In the genomic region with DNA sequence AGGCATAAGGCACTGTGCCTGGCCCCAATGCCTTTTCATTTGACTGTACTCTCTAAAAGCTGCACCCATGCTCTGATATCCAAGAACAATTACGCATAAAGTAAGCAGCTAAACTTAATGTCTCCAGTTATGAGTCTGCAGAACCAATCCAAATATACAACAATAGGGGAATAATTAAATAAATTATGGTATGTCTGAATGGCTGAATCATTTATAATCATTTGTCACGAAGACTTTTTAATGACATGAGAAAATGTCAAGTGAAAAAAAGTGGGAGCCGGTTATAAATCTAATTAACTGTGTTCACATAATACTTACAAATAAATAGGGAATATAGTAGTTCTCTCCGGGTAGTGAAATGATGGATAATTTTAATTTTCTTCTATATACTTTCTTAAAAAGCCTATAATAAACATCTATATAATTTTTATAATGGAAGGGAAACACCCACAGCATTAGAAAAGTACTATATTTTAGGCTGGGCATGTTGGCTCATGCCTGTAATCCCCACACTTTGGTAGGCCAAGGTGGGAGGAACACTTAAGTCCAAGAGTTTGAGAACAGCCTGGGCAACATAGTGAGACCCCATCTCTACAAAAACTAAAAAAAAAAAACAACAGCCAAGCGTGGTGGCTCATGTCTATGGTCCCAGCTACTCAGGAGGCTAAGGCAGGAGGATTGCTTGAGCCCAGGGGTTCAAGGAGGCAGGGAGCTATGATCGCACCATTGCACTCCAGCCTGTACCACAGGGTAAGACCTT, we compare ENCODE assay signal across 32 cellular contexts. TPM values are rescaled to one million over a fixed set of nuclear protein-coding genes. Genes with fewer than 3 reads are reported as not detected.
A peak's percentile ranks its signal among the peaks of the same experiment; 100 is the strongest.
DNase-seq lines count a peak whose midpoint lies in the region; ATAC-seq and TF ChIP-seq lines count a peak whose summit lies in the region.
"Had no signal": no experiment of that assay in that cellular context is flagged by ENCODE, and none has a peak within 500 bp of the region (broad histone marks: within the 10 kb centered on the region; RNA-seq: fewer than 3 reads in every experiment).

No MANE protein-coding gene starts in this region.

- peaks cover 46% of the 10 kb centered on the region for H3K79me2 ChIP-seq in mammary epithelial cell (ENCODE audit: insufficient read depth, low read length)

- no peak overlapping the region for H3K9ac ChIP-seq in mammary epithelial cell (ENCODE audit: insufficient read depth, low read length)

- H3K4me3 ChIP-seq in mammary epithelial cell (replicated peaks in 1 of 3; ENCODE audit: insufficient read depth in 1 of 3, low read depth in 2 of 3, low read length in 3 of 3) = no peak overlapping the region
- H3K4me3 ChIP-seq: A549, coronary artery, PC-9, upper lobe of left lung had no signal

- H3K27ac ChIP-seq in mammary epithelial cell (ENCODE audit: insufficient read depth, low read depth, low read length) = no peak overlapping the region
- H3K27ac ChIP-seq: A549, coronary artery, epithelial cell of prostate, PC-9, upper lobe of left lung had no signal

- ATAC-seq in activated CD4-positive, alpha-beta T cell treated with anti-CD3 and anti-CD28 coated beads for 36 hours = no peak
- no peak for ATAC-seq in stimulated activated naive CD8-positive, alpha-beta T cell treated with anti-CD3 and anti-CD28 coated beads, Interleukin-15, amount 100 ng/mL, for 72 hours
- ATAC-seq in stimulated activated naive CD8-positive, alpha-beta T cell treated with anti-CD3 and anti-CD28 coated beads, Interleukin-15, Interleukin-2, amounts not matched to agents 100 U/mL and 50 U/mL, for 24 hours = no peak
- no peak for ATAC-seq in GM19455 (IDR thresholded peaks at IDR 0.05; ENCODE audit: unreplicated experiment)
- ATAC-seq: A549; left colon; natural killer cell treated with Interleukin-12 subunit alpha and Interleukin-12 subunit beta and Interleukin-15 and Interleukin-18, amount 100 ng/mL, for 72 hours had no signal

- H3K9me3 ChIP-seq in mammary epithelial cell (replicated peaks; ENCODE audit: insufficient read depth, low read length) = no peaks in the 10 kb centered on the region
- H3K9me3 ChIP-seq: A549, upper lobe of left lung had no signal

- 97% methylated on average over 6 of the region's 6 CpGs for WGBS in mammary epithelial cell (ENCODE audit: low coverage, missing lambda C conversion rate)

- peaks cover 32% of the 10 kb centered on the region for H3K36me3 Mint-ChIP-seq in activated CD4-positive, alpha-beta T cell treated with anti-CD3 and anti-CD28 coated beads for 36 hours (ENCODE audit: low read depth)
- H3K36me3 Mint-ChIP-seq: natural killer cell treated with Interleukin-12 subunit alpha and Interleukin-12 subunit beta and Interleukin-15 and Interleukin-18, amount 100 ng/mL, for 72 hours had no signal

- H3K9me3 Mint-ChIP-seq in activated CD4-positive, alpha-beta T cell treated with anti-CD3 and anti-CD28 coated beads for 36 hours (ENCODE audit: low read depth) = no peaks in the 10 kb centered on the region
- no peaks in the 10 kb centered on the region for H3K9me3 Mint-ChIP-seq in stimulated activated naive CD8-positive, alpha-beta T cell treated with anti-CD3 and anti-CD28 coated beads, Interleukin-15, amount 100 ng/mL, for 72 hours
- H3K9me3 Mint-ChIP-seq: activated CD4-positive, alpha-beta T cell treated with anti-CD3 and anti-CD28 coated beads, Interleukin-2, amount 10 ng/mL, durations not matched to agents 7 days and 5 days; CD4-positive, CD25-positive, alpha-beta regulatory T cell; immature natural killer cell; natural killer cell treated with Interleukin-12 subunit alpha and Interleukin-12 subunit beta and Interleukin-15 and Interleukin-18, amount 100 ng/mL, for 72 hours had no signal

- H3K27me3 ChIP-seq in mammary epithelial cell (ENCODE audit: insufficient read depth, low read length) = no peaks in the 10 kb centered on the region
- H3K27me3 ChIP-seq: upper lobe of left lung had no signal

- H3K4me3 Mint-ChIP-seq in activated CD4-positive, alpha-beta T cell treated with anti-CD3 and anti-CD28 coated beads for 36 hours = no peak overlapping the region
- H3K4me3 Mint-ChIP-seq in stimulated activated naive CD8-positive, alpha-beta T cell treated with anti-CD3 and anti-CD28 coated beads, Interleukin-15, amount 100 ng/mL, for 72 hours = no peak overlapping the region
- H3K4me3 Mint-ChIP-seq: activated CD4-positive, alpha-beta T cell treated with anti-CD3 and anti-CD28 coated beads, Interleukin-2, amount 10 ng/mL, durations not matched to agents 7 days and 5 days; CD4-positive, CD25-positive, alpha-beta regulatory T cell; immature natural killer cell; natural killer cell treated with Interleukin-12 subunit alpha and Interleukin-12 subunit beta and Interleukin-15 and Interleukin-18, amount 100 ng/mL, for 72 hours had no signal

- no peak for DNase-seq in activated CD4-positive, alpha-beta T cell treated with anti-CD3 and anti-CD28 coated beads for 36 hours
- DNase-seq in activated CD4-positive, alpha-beta T cell treated with anti-CD3 and anti-CD28 coated beads for 4 hours = no peak
- DNase-seq in stimulated activated naive CD8-positive, alpha-beta T cell treated with anti-CD3 and anti-CD28 coated beads, Interleukin-15, amount 100 ng/mL, for 72 hours = no peak
- DNase-seq in stimulated activated naive CD8-positive, alpha-beta T cell treated with anti-CD3 and anti-CD28 coated beads, Interleukin-15, Interleukin-2, amounts not matched to agents 100 U/mL and 50 U/mL, for 24 hours = no peak
- DNase-seq in mammary epithelial cell (no peak), H4 (ENCODE audit: low spot score) (no peak), SW480 (ENCODE audit: low spot score) (no peak)
- DNase-seq: activated CD4-positive, alpha-beta T cell treated with anti-CD3 and anti-CD28 coated beads, Interleukin-2, amount 10 ng/mL, durations not matched to agents 7 days and 5 days; caudate nucleus; CD4-positive, CD25-positive, alpha-beta regulatory T cell; effector memory CD4-positive, alpha-beta T cell; hypothalamus; immature natural killer cell; KBM-7; left colon; NCI-H2029 treated with DMSO at 0.1 percent for 48 hours; NCI-H345; PC-9; SHP77; stimulated activated CD4-positive, alpha-beta T cell treated with anti-CD3 and anti-CD28 coated beads, Interleukin-15, amount 100 ng/mL, for 24 hours; stimulated activated CD4-positive, alpha-beta T cell treated with anti-CD3 and anti-CD28 coated beads, Interleukin-4, amount 100 ng/mL, for 4 hours; upper lobe of left lung had no signal

- peaks cover 8% of the 10 kb centered on the region for H3K36me3 ChIP-seq in mammary epithelial cell (ENCODE audit: insufficient read depth, low read length)

- no peaks in the 10 kb centered on the region for H3K4me1 ChIP-seq in mammary epithelial cell (ENCODE audit: insufficient read depth, low read length)
- H3K4me1 ChIP-seq: A549 had no signal

- peak overlapping the region; percentile 9 for H3K4me2 ChIP-seq in mammary epithelial cell (ENCODE audit: insufficient read depth, low read depth, low read length)
- H3K4me2 ChIP-seq: A549, PC-9 had no signal

- H3K27ac Mint-ChIP-seq in activated CD4-positive, alpha-beta T cell treated with anti-CD3 and anti-CD28 coated beads for 36 hours = peak overlapping the region; percentile 58
- peak overlapping the region; percentile 6 to 70 for H3K27ac Mint-ChIP-seq in stimulated activated naive CD8-positive, alpha-beta T cell treated with anti-CD3 and anti-CD28 coated beads, Interleukin-15, amount 100 ng/mL, for 72 hours
- H3K27ac Mint-ChIP-seq: activated CD4-positive, alpha-beta T cell treated with anti-CD3 and anti-CD28 coated beads, Interleukin-2, amount 10 ng/mL, durations not matched to agents 7 days and 5 days; immature natural killer cell; natural killer cell treated with Interleukin-12 subunit alpha and Interleukin-12 subunit beta and Interleukin-15 and Interleukin-18, amount 100 ng/mL, for 72 hours had no signal

- CTCF ChIA-PET in activated CD4-positive, alpha-beta T cell treated with anti-CD3 and anti-CD28 coated beads for 36 hours (lab: Charles Lee) = interaction anchor here (0.6 to 2.8 kb wide), 6 partner anchors 9 to 112 kb away, joined by 3 to 11 read pairs (median 3); no protein-coding TSS in a partner anchor
- CTCF ChIA-PET in mammary epithelial cell (lab: Charles Lee; ENCODE audit: low non-redundant PET) = no interaction called here

- no TSS peak for BruUV-seq in mammary epithelial cell (replicated peaks; lab: Mats Ljungman, UMichigan)

- no peaks in the 10 kb centered on the region for H3K27me3 Mint-ChIP-seq in activated CD4-positive, alpha-beta T cell treated with anti-CD3 and anti-CD28 coated beads for 36 hours
- no peaks in the 10 kb centered on the region for H3K27me3 Mint-ChIP-seq in stimulated activated naive CD8-positive, alpha-beta T cell treated with anti-CD3 and anti-CD28 coated beads, Interleukin-15, amount 100 ng/mL, for 72 hours
- H3K27me3 Mint-ChIP-seq: activated CD4-positive, alpha-beta T cell treated with anti-CD3 and anti-CD28 coated beads, Interleukin-2, amount 10 ng/mL, durations not matched to agents 7 days and 5 days; CD4-positive, CD25-positive, alpha-beta regulatory T cell; natural killer cell treated with Interleukin-12 subunit alpha and Interleukin-12 subunit beta and Interleukin-15 and Interleukin-18, amount 100 ng/mL, for 72 hours had no signal

- no peak for TF ChIP-seq CTCF in mammary epithelial cell (conservative IDR thresholded peaks at IDR 0.05 in 1 of 2, IDR thresholded peaks at IDR 0.05 in 1 of 2; ENCODE audit: extremely low read depth in 1 of 2, insufficient read depth in 1 of 2, low read depth in 1 of 2, low read length in 2 of 2)

- POLR2A ChIA-PET in activated CD4-positive, alpha-beta T cell treated with anti-CD3 and anti-CD28 coated beads for 36 hours (lab: Charles Lee) = interaction anchor here (0.6 to 2.7 kb wide), 3 partner anchors 8 to 11 kb away, joined by 5 to 21 read pairs (median 9); no protein-coding TSS in a partner anchor

- in situ Hi-C loops in mammary epithelial cell (cut with MboI; ENCODE audit: low sequenced_read_pairs in 2 of 2) = no loop called here

- intact Hi-C loops in activated CD4-positive, alpha-beta T cell treated with anti-CD3 and anti-CD28 coated beads for 36 hours (cut with DNase I, micrococcal nuclease) = no loop called here
- intact Hi-C loops in mammary epithelial cell (cut with micrococcal nuclease) = no loop called here

- dilution Hi-C loops in mammary epithelial cell (cut with HindIII; ENCODE audit: low sequenced_read_pairs) = no loop called here

- no peak overlapping the region for H2AFZ ChIP-seq in mammary epithelial cell (ENCODE audit: low read depth, low read length)
- H2AFZ ChIP-seq: PC-9 had no signal

- peaks cover 37% of the 10 kb centered on the region for H3K4me1 Mint-ChIP-seq in activated CD4-positive, alpha-beta T cell treated with anti-CD3 and anti-CD28 coated beads for 36 hours
- H3K4me1 Mint-ChIP-seq in stimulated activated naive CD8-positive, alpha-beta T cell treated with anti-CD3 and anti-CD28 coated beads, Interleukin-15, amount 100 ng/mL, for 72 hours = peaks cover 20% of the 10 kb centered on the region
- H3K4me1 Mint-ChIP-seq: immature natural killer cell had no signal

- no peaks in the 10 kb centered on the region for H4K20me1 ChIP-seq in mammary epithelial cell (ENCODE audit: insufficient read depth, low read length)

RNA-seq across cellular contexts. Expression of gene SLC37A3, which starts 14.2 kb away (rescaled TPM):
- 10 to 100 TPM; 47.5 to 55.5 TPM for total RNA-seq in activated CD4-positive, alpha-beta T cell treated with anti-CD3 and anti-CD28 coated beads for 36 hours
- total RNA-seq in mammary epithelial cell = 10 to 100 TPM; 35.2 to 36.2 TPM
- 25.0 TPM for polyA plus RNA-seq in mammary epithelial cell
- polyA minus RNA-seq in mammary epithelial cell = 77.6 TPM
- total RNA-seq in H4 (2014; rRNA removed; shearing (Covaris generic)) = 31.9 and 42.6 TPM in 2 replicates

RNA-seq across cellular contexts. Expression of gene RAB19, which starts 19.7 kb away (rescaled TPM):
- total RNA-seq in activated CD4-positive, alpha-beta T cell treated with anti-CD3 and anti-CD28 coated beads for 36 hours = 10 to 100 TPM; 11.3 to 12.8 TPM
- 1 to 10 TPM in 1 of 2 donors, under 1 TPM in 1; 0.89 to 1.3 TPM for total RNA-seq in mammary epithelial cell
- 0.44 TPM for polyA plus RNA-seq in mammary epithelial cell
- polyA minus RNA-seq in mammary epithelial cell = not detected
- total RNA-seq in H4 (2014; rRNA removed; shearing (Covaris generic)) = not detected in 2 replicates
- total RNA-seq: Daoy, glomerular endothelial cell, HT1080, lung microvascular endothelial cell, M059J had no signal
- polyA plus RNA-seq: A549 had no signal

Comparison
In these comparisons a context has a peak if more than half of its experiments do, and no peak if none do; other contexts are left out.
1. RNA of gene RAB19, which starts 19.7 kb away (total RNA-seq): 11.3 to 12.8 TPM in activated CD4-positive, alpha-beta T cell treated with anti-CD3 and anti-CD28 coated beads for 36 hours; 0.89 to 1.3 TPM in mammary epithelial cell and not detected in H4; every median in the first group is over 4 times any median in the second.